Comparison of ENCODE assay signal across 7 cellular contexts in the genomic region with DNA sequence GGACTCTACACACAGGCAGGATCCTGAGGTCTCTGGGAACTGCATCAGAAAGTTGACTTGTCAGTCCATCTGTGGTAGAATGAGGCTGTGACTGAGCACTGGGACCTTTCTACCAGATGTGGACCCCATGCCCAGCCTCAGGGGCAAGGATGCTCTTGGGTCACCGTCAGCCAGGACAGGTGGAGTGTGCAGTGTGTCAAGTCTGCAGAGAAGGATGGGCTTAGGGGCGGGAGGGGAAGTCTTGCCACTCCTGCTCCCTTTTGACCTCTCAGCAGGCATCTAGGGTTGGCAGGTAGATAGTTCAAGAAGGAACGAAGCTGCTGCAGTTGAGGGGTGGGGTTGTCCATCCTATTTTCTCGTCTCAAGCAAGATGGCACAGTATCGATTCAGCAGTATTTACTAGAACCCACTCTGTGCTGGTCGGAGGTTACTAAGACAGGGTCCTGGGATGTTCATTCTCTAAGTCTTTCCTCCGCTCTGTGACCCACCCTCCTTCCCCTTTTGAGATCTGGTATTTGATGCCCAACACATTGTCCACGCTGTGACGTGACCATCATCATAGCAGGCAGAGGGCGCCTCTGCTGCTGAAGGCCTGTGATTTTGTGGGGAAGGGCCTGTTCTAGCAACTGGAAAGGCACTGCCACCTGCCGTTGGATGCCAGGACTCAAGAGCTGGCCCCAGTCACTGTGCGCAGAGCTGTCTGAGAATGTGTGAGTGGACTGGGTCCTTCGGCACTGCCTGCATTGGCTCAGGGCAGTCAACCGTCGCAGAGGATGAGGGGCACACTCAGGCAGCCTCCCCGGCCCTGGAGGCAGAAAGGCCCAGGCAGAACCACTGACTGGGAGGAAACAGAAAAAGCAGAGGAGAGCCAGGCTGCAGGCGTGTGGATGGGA.
DNase-seq lines count a peak whose midpoint lies in the region; TF ChIP-seq lines count a peak whose summit lies in the region.

No MANE protein-coding gene starts in this region.

- TF ChIP-seq CTCF in GM06990 (IDR thresholded peaks at IDR 0.05; ENCODE audit: insufficient read depth, low read length, poor library complexity, severe bottlenecking): peak; percentile 25

- DNase-seq in GM06990 (ENCODE audit: extremely low read depth, insufficient read length) (no peak), NCI-H1105 treated with DMSO at 0.1 percent for 48 hours (lab: John Stamatoyannopoulos, UW) (peak; percentile 60), SKM-1 (lab: John Stamatoyannopoulos, UW; ENCODE audit: unreplicated experiment) (peak; percentile 6), kidney tubule cell (ENCODE audit: low spot score) (peak; percentile 74), stromal cell of bone marrow (ENCODE audit: low read depth) (peak; percentile 48)
- peak; percentile 13 for DNase-seq in central memory CD4-positive, alpha-beta T cell
- DNase-seq in activated CD4-positive, CD25-positive, alpha-beta regulatory T cell treated with anti-CD3 and anti-CD28 coated beads, Interleukin-2, amount 50 U/mL, for 72 hours: no peak

- H3K4me3 ChIP-seq in GM06990 (replicated peaks; ENCODE audit: low read depth, low read length): no peak overlapping the region

- H3K27me3 ChIP-seq in GM06990 (replicated peaks; ENCODE audit: control insufficient read depth, insufficient read depth, low read length): no peaks in the 10 kb centered on the region

- H3K36me3 ChIP-seq in GM06990 (ENCODE audit: control insufficient read depth, insufficient read depth, low read length): peaks cover 43% of the 10 kb centered on the region

Comparison
In these comparisons a context has a peak if more than half of its experiments do, and no peak if none do; other contexts are left out.
1. DNase-seq: peak in NCI-H1105 treated with DMSO at 0.1 percent for 48 hours (single experiment), SKM-1 (single experiment), central memory CD4-positive, alpha-beta T cell (single experiment), kidney tubule cell (single experiment) and stromal cell of bone marrow (single experiment); none in GM06990 (single experiment) and activated CD4-positive, CD25-positive, alpha-beta regulatory T cell treated with anti-CD3 and anti-CD28 coated beads, Interleukin-2, amount 50 U/mL, for 72 hours (single experiment).